ENCODE assay signal across 8 cellular contexts in the genomic region with DNA sequence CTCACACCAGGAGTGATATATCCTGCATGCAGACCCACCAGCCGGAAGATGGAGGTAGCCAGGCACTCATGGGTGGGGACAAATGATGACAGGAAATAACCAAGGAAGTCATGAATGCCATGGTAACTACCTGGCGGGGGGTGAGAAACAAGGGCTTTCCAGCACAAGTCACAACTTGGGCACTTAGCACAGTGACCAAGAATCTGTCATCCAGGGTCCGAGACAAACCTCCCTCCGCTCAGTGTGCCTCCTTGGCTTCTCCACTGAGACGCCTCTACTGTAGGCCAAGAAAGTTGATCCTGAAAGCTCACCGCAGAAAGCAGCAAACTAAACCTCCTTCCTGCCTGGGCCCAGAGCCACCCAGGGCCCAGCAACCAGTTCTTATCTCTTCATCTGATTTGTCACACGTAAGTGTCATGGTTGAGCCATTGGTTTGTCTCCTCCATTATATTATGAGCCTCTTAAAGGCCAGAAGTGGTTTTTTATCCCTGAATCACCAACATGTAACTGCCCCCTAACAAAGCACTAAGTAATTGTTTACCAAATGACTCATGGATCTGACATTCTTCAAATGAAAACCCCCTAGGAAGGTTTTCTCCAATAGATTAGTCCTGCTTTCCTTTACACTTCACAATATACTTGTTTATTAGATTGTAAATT.
DNase-seq lines count a peak whose midpoint lies in the region; ATAC-seq and TF ChIP-seq lines count a peak whose summit lies in the region.

No MANE protein-coding gene starts in this region.

- H3K4me1 ChIP-seq in CD4-positive, CD25-positive, alpha-beta regulatory T cell (ENCODE audit: control insufficient read depth, insufficient read depth, low read length, poor library complexity, severe bottlenecking): peaks cover 39% of the 10 kb centered on the region
- peaks cover 0 to 56% (median 0%) of the 10 kb centered on the region in 9 donors for H3K4me1 ChIP-seq in heart right ventricle

- DNase-seq in CD4-positive, CD25-positive, alpha-beta regulatory T cell: peak; percentile 17 to 91 (median 63)
- peak; percentile 77 for DNase-seq in NCI-H2029 (lab: John Stamatoyannopoulos, UW)
- peak; percentile 49 for DNase-seq in activated T-cell treated with anti-CD3 and anti-CD28 coated beads, Interleukin-2, amount 50 U/mL, for 1 hour
- peak; percentile 73 to 74 for DNase-seq in foreskin fibroblast
- peak in 5 of 6 experiments; percentile 13 to 69 (median 53) for DNase-seq in stimulated activated naive CD4-positive, alpha-beta T cell (lab: John Stamatoyannopoulos, UW)
- DNase-seq in heart right ventricle: no peak
- no peak for DNase-seq in cardiac septum (ENCODE audit: low spot score)

- peak overlapping the region; percentile 58 to 79 (median 76) for H3K4me3 Mint-ChIP-seq in CD4-positive, CD25-positive, alpha-beta regulatory T cell

- 90 to 92% methylated on average over 7 of the region's 7 CpGs for WGBS in heart right ventricle, 2 donors

- H3K4me3 ChIP-seq in CD4-positive, CD25-positive, alpha-beta regulatory T cell (ENCODE audit: low read depth, low read length): peak overlapping the region; percentile 65
- H3K4me3 ChIP-seq in foreskin fibroblast (ENCODE audit: low read depth in 1 of 2, low read length in 2 of 2) (no peak overlapping the region), heart right ventricle (no peak overlapping the region)

- H3K27ac ChIP-seq in CD4-positive, CD25-positive, alpha-beta regulatory T cell (ENCODE audit: insufficient read depth, low read length, poor library complexity, severe bottlenecking): peak overlapping the region; percentile 80
- H3K27ac ChIP-seq in heart right ventricle: peak overlapping the region in 1 of 10 donors; percentile 57

- H3K4me1 Mint-ChIP-seq in CD4-positive, CD25-positive, alpha-beta regulatory T cell: peaks cover 25 to 70% (median 55%) of the 10 kb centered on the region in 4 donors

- peaks cover 0 to under 1% (median 0%) of the 10 kb centered on the region in 7 donors for H3K9me3 Mint-ChIP-seq in CD4-positive, CD25-positive, alpha-beta regulatory T cell

- H3K27me3 ChIP-seq in CD4-positive, CD25-positive, alpha-beta regulatory T cell (ENCODE audit: control insufficient read depth, insufficient read depth, low read length): no peaks in the 10 kb centered on the region
- H3K27me3 ChIP-seq in heart right ventricle: peaks cover 0 to 14% (median 0%) of the 10 kb centered on the region in 7 donors

- intact Hi-C loops in heart right ventricle (cut with DNase I) (no loop called here), cardiac septum (cut with DNase I) (no loop called here)

- H3K36me3 Mint-ChIP-seq in CD4-positive, CD25-positive, alpha-beta regulatory T cell: peaks cover 7% of the 10 kb centered on the region

- ATAC-seq in CD4-positive, CD25-positive, alpha-beta regulatory T cell (ENCODE audit: low read depth in 2 of 2): peak; percentile 58 to 70
- ATAC-seq in heart right ventricle: no peak
- ATAC-seq in HG03442 (IDR thresholded peaks at IDR 0.05; ENCODE audit: unreplicated experiment): no peak

- peak overlapping the region; percentile 88 to 96 (median 96) for H3K27ac Mint-ChIP-seq in CD4-positive, CD25-positive, alpha-beta regulatory T cell

- H3K27me3 Mint-ChIP-seq in CD4-positive, CD25-positive, alpha-beta regulatory T cell: no peaks in the 10 kb centered on the region

- H3K9me3 ChIP-seq in CD4-positive, CD25-positive, alpha-beta regulatory T cell (ENCODE audit: control insufficient read depth in 2 of 2, low read length in 2 of 2): no peaks in the 10 kb centered on the region
- H3K9me3 ChIP-seq in heart right ventricle: no peaks in the 10 kb centered on the region

- TF ChIP-seq CTCF in foreskin fibroblast (IDR thresholded peaks at IDR 0.05; ENCODE audit: low read depth, low read length): no peak
- no peak for TF ChIP-seq CTCF in heart right ventricle (IDR thresholded peaks at IDR 0.05)

- no peaks in the 10 kb centered on the region for H3K36me3 ChIP-seq in CD4-positive, CD25-positive, alpha-beta regulatory T cell (ENCODE audit: control insufficient read depth, insufficient read depth, low read length)
- no peaks in the 10 kb centered on the region for H3K36me3 ChIP-seq in heart right ventricle

Comparison
In these comparisons a context has a peak if more than half of its experiments do, and no peak if none do; other contexts are left out.
1. ATAC-seq: peak in CD4-positive, CD25-positive, alpha-beta regulatory T cell (2 of 2); none in heart right ventricle (0 of 8) and HG03442 (single experiment).
2. DNase-seq: peak in CD4-positive, CD25-positive, alpha-beta regulatory T cell (3 of 3), NCI-H2029 (single experiment), activated T-cell treated with anti-CD3 and anti-CD28 coated beads, Interleukin-2, amount 50 U/mL, for 1 hour (single experiment), foreskin fibroblast (2 of 2) and stimulated activated naive CD4-positive, alpha-beta T cell (5 of 6); none in heart right ventricle (0 of 2) and cardiac septum (single experiment).